In the genomic region with DNA sequence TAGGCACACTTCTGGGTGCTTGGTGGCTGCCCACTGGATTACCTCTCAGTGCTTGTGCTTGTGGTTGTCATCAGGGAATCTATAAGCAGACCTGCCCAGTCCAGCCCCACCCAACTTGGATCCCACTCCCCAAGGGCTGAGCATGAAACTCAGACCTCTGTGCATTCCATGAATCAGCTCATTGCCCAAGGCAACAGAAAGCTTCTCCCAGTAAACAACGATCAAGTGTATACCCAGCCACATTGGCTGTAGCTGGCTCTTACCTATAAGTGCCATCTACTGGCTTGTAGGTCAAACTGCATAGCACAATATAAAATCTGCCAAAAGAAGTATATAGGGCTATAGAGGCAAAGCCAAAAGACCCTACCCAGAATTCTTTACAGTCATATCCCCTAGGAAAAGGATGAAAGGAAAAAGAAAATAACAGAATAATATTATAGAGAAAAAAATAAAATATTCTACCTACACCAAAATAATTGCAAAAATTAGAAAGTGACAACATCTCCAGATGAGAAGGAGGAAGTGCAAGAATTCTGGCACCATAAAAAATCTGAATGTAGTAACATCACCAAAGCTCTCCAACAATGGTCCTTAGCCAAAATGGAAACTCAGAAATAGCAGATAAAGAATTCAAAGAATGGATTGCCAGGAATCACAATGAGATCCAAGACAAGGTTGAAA, we compare ENCODE assay signal across 9 cellular contexts.
DNase-seq lines count a peak whose midpoint lies in the region; ATAC-seq, FAIRE-seq and TF ChIP-seq lines count a peak whose summit lies in the region.
"Had no signal": no experiment of that assay in that cellular context is flagged by ENCODE, and none has a peak within 500 bp of the region (broad histone marks: within the 10 kb centered on the region; RNA-seq: fewer than 3 reads in every experiment).

No MANE protein-coding gene starts in this region.

- no peak overlapping the region for H3K27ac Mint-ChIP-seq in activated CD8-positive, alpha-beta T cell treated with anti-CD3 and anti-CD28 coated beads for 36 hours
- H3K27ac Mint-ChIP-seq in activated CD8-positive, alpha-beta T cell treated with anti-CD3 and anti-CD28 coated beads, Interleukin-2, amount 10 ng/mL, durations not matched to agents 7 days and 5 days = no peak overlapping the region

- no peaks in the 10 kb centered on the region for H3K27me3 Mint-ChIP-seq in activated CD8-positive, alpha-beta T cell treated with anti-CD3 and anti-CD28 coated beads for 36 hours
- no peaks in the 10 kb centered on the region for H3K27me3 Mint-ChIP-seq in activated CD8-positive, alpha-beta T cell treated with anti-CD3 and anti-CD28 coated beads, Interleukin-2, amount 10 ng/mL, durations not matched to agents 7 days and 5 days (ENCODE audit: low read depth)

- H3K27ac ChIP-seq in small intestine (ENCODE audit: low read depth in 1 of 2, low read length in 1 of 2) = no peak overlapping the region

- no peaks in the 10 kb centered on the region for H3K4me1 ChIP-seq in NT2/D1 (ENCODE audit: insufficient read depth, insufficient read length)
- H3K4me1 ChIP-seq in small intestine (ENCODE audit: control insufficient read depth in 2 of 2, insufficient read depth in 1 of 2, low read depth in 1 of 2, low read length in 1 of 2) = no peaks in the 10 kb centered on the region

- 6 to 32% (median 24%) methylated on average over 1 of the region's 1 CpG for WGBS in small intestine, 3 donors

- CTCF ChIA-PET in activated CD8-positive, alpha-beta T cell treated with anti-CD3 and anti-CD28 coated beads for 36 hours (lab: Charles Lee) = no interaction called here
- CTCF ChIA-PET in activated CD8-positive, alpha-beta T cell treated with anti-CD3 and anti-CD28 coated beads, Interleukin-2, amount 10 ng/mL, durations not matched to agents 7 days and 5 days (lab: Charles Lee) = no interaction called here

- no peak for ATAC-seq in activated CD8-positive, alpha-beta T cell treated with anti-CD3 and anti-CD28 coated beads for 36 hours
- no peak for ATAC-seq in activated CD8-positive, alpha-beta T cell treated with anti-CD3 and anti-CD28 coated beads, Interleukin-2, amount 10 ng/mL, durations not matched to agents 7 days and 5 days
- ATAC-seq in GM21526 (IDR thresholded peaks at IDR 0.05; ENCODE audit: low FRiP score, unreplicated experiment) (no peak), HG02973 (IDR thresholded peaks at IDR 0.05; ENCODE audit: unreplicated experiment) (no peak)

- FAIRE-seq in small intestine (lab: Jason Lieb, UNC) = no peak
- FAIRE-seq: TTC549 had no signal

- H3K9me3 ChIP-seq in NT2/D1 (ENCODE audit: insufficient read depth, low read length) = peaks cover 19% of the 10 kb centered on the region
- no peaks in the 10 kb centered on the region for H3K9me3 ChIP-seq in small intestine (ENCODE audit: control insufficient read depth, low read depth)

- intact Hi-C loops in activated CD8-positive, alpha-beta T cell treated with anti-CD3 and anti-CD28 coated beads for 36 hours (cut with micrococcal nuclease) = no loop called here

- TF ChIP-seq CTCF in activated CD8-positive, alpha-beta T cell treated with anti-CD3 and anti-CD28 coated beads for 36 hours (IDR thresholded peaks at IDR 0.05) = peak; percentile 21
- TF ChIP-seq CTCF in epithelial cell of proximal tubule (conservative IDR thresholded peaks at IDR 0.05; ENCODE audit: low read depth, low read length) = peak; percentile 74

- no peak overlapping the region for H3K4me3 Mint-ChIP-seq in activated CD8-positive, alpha-beta T cell treated with anti-CD3 and anti-CD28 coated beads for 36 hours
- no peak overlapping the region for H3K4me3 Mint-ChIP-seq in activated CD8-positive, alpha-beta T cell treated with anti-CD3 and anti-CD28 coated beads, Interleukin-2, amount 10 ng/mL, durations not matched to agents 7 days and 5 days

- H3K36me3 ChIP-seq in NT2/D1 (ENCODE audit: insufficient read depth, insufficient read length, low read length) (no peaks in the 10 kb centered on the region), small intestine (ENCODE audit: control insufficient read depth in 2 of 2, insufficient read depth in 2 of 2, low read length in 2 of 2) (no peaks in the 10 kb centered on the region)

- H3K9me3 Mint-ChIP-seq in activated CD8-positive, alpha-beta T cell treated with anti-CD3 and anti-CD28 coated beads for 36 hours = peaks cover 18% of the 10 kb centered on the region
- H3K9me3 Mint-ChIP-seq in activated CD8-positive, alpha-beta T cell treated with anti-CD3 and anti-CD28 coated beads, Interleukin-2, amount 10 ng/mL, durations not matched to agents 7 days and 5 days (ENCODE audit: insufficient read depth) = peaks cover 8% of the 10 kb centered on the region

- no peak overlapping the region for H3K9ac ChIP-seq in NT2/D1 (ENCODE audit: insufficient read length, low read depth)

- no peaks in the 10 kb centered on the region for H3K4me1 Mint-ChIP-seq in activated CD8-positive, alpha-beta T cell treated with anti-CD3 and anti-CD28 coated beads for 36 hours (ENCODE audit: low read depth)
- no peaks in the 10 kb centered on the region for H3K4me1 Mint-ChIP-seq in activated CD8-positive, alpha-beta T cell treated with anti-CD3 and anti-CD28 coated beads, Interleukin-2, amount 10 ng/mL, durations not matched to agents 7 days and 5 days (ENCODE audit: low read depth)

- H3K4me3 ChIP-seq in NT2/D1 (ENCODE audit: insufficient read length, low read depth) (no peak overlapping the region), epithelial cell of proximal tubule (ENCODE audit: low read depth, low read length) (no peak overlapping the region), small intestine (ENCODE audit: low read depth in 1 of 2, low read length in 2 of 2) (no peak overlapping the region)

- no peak for DNase-seq in activated CD8-positive, alpha-beta T cell treated with anti-CD3 and anti-CD28 coated beads for 36 hours
- no peak for DNase-seq in activated CD8-positive, alpha-beta T cell treated with anti-CD3 and anti-CD28 coated beads, Interleukin-2, amount 10 ng/mL, durations not matched to agents 7 days and 5 days
- DNase-seq in NT2/D1 (ENCODE audit: low read depth, low spot score) = peak; percentile 9
- DNase-seq in epithelial cell of proximal tubule (ENCODE audit: low read depth) = peak; percentile 3
- peak; percentile 6 for DNase-seq in small intestine
- DNase-seq in NCI-H446 treated with DMSO at 0.1 percent for 48 hours (lab: John Stamatoyannopoulos, UW) = no peak

- H3K36me3 Mint-ChIP-seq in activated CD8-positive, alpha-beta T cell treated with anti-CD3 and anti-CD28 coated beads for 36 hours (ENCODE audit: low read depth) = no peaks in the 10 kb centered on the region
- H3K36me3 Mint-ChIP-seq in activated CD8-positive, alpha-beta T cell treated with anti-CD3 and anti-CD28 coated beads, Interleukin-2, amount 10 ng/mL, durations not matched to agents 7 days and 5 days (ENCODE audit: low read depth) = no peaks in the 10 kb centered on the region

- POLR2A ChIA-PET in activated CD8-positive, alpha-beta T cell treated with anti-CD3 and anti-CD28 coated beads for 36 hours (lab: Charles Lee) = no interaction called here
- POLR2A ChIA-PET in activated CD8-positive, alpha-beta T cell treated with anti-CD3 and anti-CD28 coated beads, Interleukin-2, amount 10 ng/mL, durations not matched to agents 7 days and 5 days (lab: Charles Lee) = no interaction called here

- H3K27me3 ChIP-seq in NT2/D1 (ENCODE audit: insufficient read depth, insufficient read length) (no peaks in the 10 kb centered on the region), small intestine (ENCODE audit: control insufficient read depth in 2 of 2, insufficient read depth in 2 of 2, low read length in 2 of 2) (no peaks in the 10 kb centered on the region)

Comparison
In these comparisons a context has a peak if more than half of its experiments do, and no peak if none do; other contexts are left out.
1. DNase-seq: peak in NT2/D1 (single experiment), epithelial cell of proximal tubule (single experiment) and small intestine (single experiment); none in activated CD8-positive, alpha-beta T cell treated with anti-CD3 and anti-CD28 coated beads for 36 hours (single experiment), activated CD8-positive, alpha-beta T cell treated with anti-CD3 and anti-CD28 coated beads, Interleukin-2, amount 10 ng/mL, durations not matched to agents 7 days and 5 days (single experiment) and NCI-H446 treated with DMSO at 0.1 percent for 48 hours (single experiment).